Comparison of ENCODE assay signal across 8 cellular contexts in genomic region chr9:122463828-122464632, GRCh38. TPM values are rescaled to one million over a fixed set of nuclear protein-coding genes. Genes with fewer than 3 reads are reported as not detected.
DNase-seq lines count a peak whose midpoint lies in the region; ATAC-seq and TF ChIP-seq lines count a peak whose summit lies in the region.

No MANE protein-coding gene starts in this region.

- no peak for TF ChIP-seq POLR2A in gastroesophageal sphincter (IDR thresholded peaks at IDR 0.05)

- H4K5ac ChIP-seq in H9 (ENCODE audit: insufficient read length, low read depth, low read length), result no peak overlapping the region

- H2BK120ac ChIP-seq in H9 (ENCODE audit: low read depth, low read length, poor library complexity, severe bottlenecking) (no peak overlapping the region), mesenchymal stem cell (ENCODE audit: low read depth, low read length) (no peak overlapping the region)

- H3K14ac ChIP-seq in H9 (ENCODE audit: insufficient read depth, low read length) (no peak overlapping the region; the same call in 1 of the 2 replicates), mesenchymal stem cell (ENCODE audit: low read length in 2 of 2) (no peak overlapping the region)

- H4K91ac ChIP-seq in H9 (ENCODE audit: insufficient read length, low read depth, low read length) (no peak overlapping the region), mesenchymal stem cell (ENCODE audit: low read length) (no peak overlapping the region)

- peak overlapping the region in 1 of 3 experiments; percentile 92; a peak in 3 of 7 replicates for H3K27ac Mint-ChIP-seq in H9
- H3K27ac Mint-ChIP-seq in activated naive CD4-positive, alpha-beta T cell treated with anti-CD3 and anti-CD28 coated beads, Interleukin-2, amount 50 U/mL, for 24 hours, result peak overlapping the region; percentile 93

- H2AK5ac ChIP-seq in H9 (ENCODE audit: insufficient read length, low read length) (no peak overlapping the region), mesenchymal stem cell (ENCODE audit: low read length, severe bottlenecking) (no peak overlapping the region)

- H3K18ac ChIP-seq in H9 (ENCODE audit: insufficient read length, low read depth, low read length), result no peak overlapping the region
- no peak overlapping the region for H3K18ac ChIP-seq in mesenchymal stem cell (ENCODE audit: low read depth in 1 of 2, low read length in 2 of 2)

- H3K79me1 ChIP-seq in H9 (ENCODE audit: insufficient read depth, low read depth, low read length, poor library complexity, severe bottlenecking) (no peaks in the 10 kb centered on the region), mesenchymal stem cell (replicated peaks; ENCODE audit: low read length, poor library complexity, severe bottlenecking) (no peaks in the 10 kb centered on the region)

- no peak overlapping the region for H3K9ac ChIP-seq in H9 (ENCODE audit: extremely low read depth, insufficient read length, low read length)
- peak overlapping the region; percentile 84 for H3K9ac ChIP-seq in mesenchymal stem cell (ENCODE audit: low read length)

- no peak overlapping the region for H2BK5ac ChIP-seq in H9 (ENCODE audit: insufficient read length, low read length)
- H2BK5ac ChIP-seq in mesenchymal stem cell (ENCODE audit: low read depth, low read length, poor library complexity, severe bottlenecking), result no peak overlapping the region

- WGBS in H9 (ENCODE audit: extremely low coverage, insufficient read length, low lambda C conversion rate), result no CpG with 5 or more reads among the region's 10 CpGs
- WGBS in mesenchymal stem cell, result 71% methylated on average over 10 of the region's 10 CpGs
- WGBS in gastroesophageal sphincter (ENCODE audit: low coverage in 1 of 2), 2 donors, result 94 to 100% methylated on average over 2 to 4 of the region's 10 CpGs

- TF ChIP-seq CTCF in H9 (conservative IDR thresholded peaks at IDR 0.05) (peak; percentile 55; the same call in 2 of the 3 replicates), gastroesophageal sphincter (IDR thresholded peaks at IDR 0.05) (no peak)

- H2AFZ ChIP-seq in H9 (ENCODE audit: low read length), result no peak overlapping the region
- peak overlapping the region; percentile 30 for H2AFZ ChIP-seq in mesenchymal stem cell (ENCODE audit: low read depth, low read length)

- H4K8ac ChIP-seq in H9 (replicated peaks; ENCODE audit: insufficient read length, low read depth, low read length), result no peak overlapping the region
- no peak overlapping the region for H4K8ac ChIP-seq in mesenchymal stem cell (ENCODE audit: low read length)

- H4K20me1 ChIP-seq in H9 (ENCODE audit: control insufficient read depth, insufficient read depth, insufficient read length), result no peaks in the 10 kb centered on the region

- peaks cover 11% of the 10 kb centered on the region for H3K27me3 Mint-ChIP-seq in H9 (ENCODE audit: low read depth)
- peaks cover 22% of the 10 kb centered on the region for H3K27me3 Mint-ChIP-seq in activated naive CD4-positive, alpha-beta T cell treated with anti-CD3 and anti-CD28 coated beads, Interleukin-2, amount 50 U/mL, for 24 hours

- no peak for TF ChIP-seq EP300 in gastroesophageal sphincter (IDR thresholded peaks at IDR 0.05)

- no peak overlapping the region for H2BK15ac ChIP-seq in H9 (ENCODE audit: low read depth, low read length)
- H2BK15ac ChIP-seq in mesenchymal stem cell (ENCODE audit: low read depth, poor library complexity, severe bottlenecking), result no peak overlapping the region

- H3K27me3 ChIP-seq in H9 (ENCODE audit: insufficient read depth, low read length), result no peaks in the 10 kb centered on the region
- peaks cover 0 to 28% of the 10 kb centered on the region in 2 experiments for H3K27me3 ChIP-seq in mesenchymal stem cell (ENCODE audit: control insufficient read depth in 1 of 2, insufficient read depth in 1 of 2, low read length in 2 of 2)
- H3K27me3 ChIP-seq in gastroesophageal sphincter, result no peaks in the 10 kb centered on the region

- no peak overlapping the region for H3T11ph ChIP-seq in H9 (ENCODE audit: low read length)

- peak overlapping the region; percentile 58; the same call in 1 of the 2 replicates for H3K4me3 ChIP-seq in GM08714 (ENCODE audit: low read length)
- H3K4me3 ChIP-seq in mesenchymal stem cell (ENCODE audit: insufficient read depth in 1 of 2, low read depth in 1 of 2, low read length in 2 of 2), result peak overlapping the region in 1 of 2 experiments; percentile 74
- peak overlapping the region in 1 of 2 donors; percentile 41 for H3K4me3 ChIP-seq in gastroesophageal sphincter

- H3K9me3 ChIP-seq in H9 (ENCODE audit: control insufficient read depth, low read depth, low read length) (peaks cover 6% of the 10 kb centered on the region), mesenchymal stem cell (ENCODE audit: control insufficient read depth, low read length) (no peaks in the 10 kb centered on the region), gastroesophageal sphincter (peaks cover 0 to 3% (median 0%) of the 10 kb centered on the region in 3 donors)

- no peak overlapping the region for H3K56ac ChIP-seq in H9 (ENCODE audit: insufficient read length, low read depth, low read length)

- peak overlapping the region in 1 of 2 experiments; percentile 56; a peak in 2 of 5 replicates for H3K4me3 Mint-ChIP-seq in H9
- peak overlapping the region; percentile 88 for H3K4me3 Mint-ChIP-seq in activated naive CD4-positive, alpha-beta T cell treated with anti-CD3 and anti-CD28 coated beads, Interleukin-2, amount 50 U/mL, for 24 hours

- no peaks in the 10 kb centered on the region for H3K23me2 ChIP-seq in H9 (ENCODE audit: insufficient read length, low read depth, low read length, poor library complexity, severe bottlenecking)

- H3K4me1 ChIP-seq in H9 (ENCODE audit: insufficient read depth, low read length) (no peaks in the 10 kb centered on the region), mesenchymal stem cell (ENCODE audit: control insufficient read depth, insufficient read depth, low read depth, low read length) (no peaks in the 10 kb centered on the region), gastroesophageal sphincter (peaks cover 0 to 18% (median 8%) of the 10 kb centered on the region in 3 donors)

- no peaks in the 10 kb centered on the region; a peak in 1 of 7 replicates for H3K36me3 Mint-ChIP-seq in H9 (ENCODE audit: insufficient read depth in 1 of 3, low read depth in 3 of 3)
- H3K36me3 Mint-ChIP-seq in activated naive CD4-positive, alpha-beta T cell treated with anti-CD3 and anti-CD28 coated beads, Interleukin-2, amount 50 U/mL, for 24 hours, result no peaks in the 10 kb centered on the region

- peak; percentile 74 for DNase-seq in H9
- DNase-seq in NCI-H526 treated with DMSO at 0.1 percent for 48 hours (lab: John Stamatoyannopoulos, UW), result peak; percentile 3
- DNase-seq in mesenchymal stem cell, result no peak

- H3K23ac ChIP-seq in H9 (ENCODE audit: insufficient read length, low read depth, low read length) (no peak overlapping the region), mesenchymal stem cell (ENCODE audit: low read length in 2 of 2) (no peak overlapping the region)

- H3K4me2 ChIP-seq in H9 (ENCODE audit: insufficient read depth, insufficient read length, low read length), result no peak overlapping the region
- no peak overlapping the region for H3K4me2 ChIP-seq in mesenchymal stem cell (ENCODE audit: low read length, poor library complexity, severe bottlenecking)

- H3K9me3 Mint-ChIP-seq in H9, result peaks cover 34 to 55% of the 10 kb centered on the region in 2 experiments
- H3K9me3 Mint-ChIP-seq in activated naive CD4-positive, alpha-beta T cell treated with anti-CD3 and anti-CD28 coated beads, Interleukin-2, amount 50 U/mL, for 24 hours, result no peaks in the 10 kb centered on the region

- H3K4ac ChIP-seq in H9 (ENCODE audit: low read depth, low read length) (no peak overlapping the region), mesenchymal stem cell (ENCODE audit: low read depth in 1 of 2, low read length in 2 of 2) (no peak overlapping the region)

- H3K4me1 Mint-ChIP-seq in H9, result peaks cover 5% of the 10 kb centered on the region in 2 experiments; a peak in 2 of 4 replicates
- H3K4me1 Mint-ChIP-seq in activated naive CD4-positive, alpha-beta T cell treated with anti-CD3 and anti-CD28 coated beads, Interleukin-2, amount 50 U/mL, for 24 hours, result peaks cover 9% of the 10 kb centered on the region

- H2BK12ac ChIP-seq in H9 (ENCODE audit: insufficient read length, low read depth, low read length), result no peak overlapping the region
- no peak overlapping the region for H2BK12ac ChIP-seq in mesenchymal stem cell (ENCODE audit: low read length in 2 of 2)

- no peaks in the 10 kb centered on the region for H3K36me3 ChIP-seq in mesenchymal stem cell (ENCODE audit: control insufficient read depth in 1 of 2, insufficient read depth in 2 of 2, low read depth in 1 of 2, low read length in 2 of 2)
- no peaks in the 10 kb centered on the region for H3K36me3 ChIP-seq in gastroesophageal sphincter

- no peak overlapping the region for H2BK20ac ChIP-seq in H9 (ENCODE audit: low read depth, low read length, poor library complexity, severe bottlenecking)

- H3K27ac ChIP-seq in H9 (ENCODE audit: insufficient read length, low read depth, low read length) (no peak overlapping the region), mesenchymal stem cell (ENCODE audit: low read length, poor library complexity, severe bottlenecking) (no peak overlapping the region), gastroesophageal sphincter (peak overlapping the region in 1 of 4 donors; percentile 41)

- ATAC-seq in HG02571 (IDR thresholded peaks at IDR 0.05; ENCODE audit: unreplicated experiment) (no peak), gastroesophageal sphincter (no peak), HG03457 (IDR thresholded peaks at IDR 0.05; ENCODE audit: unreplicated experiment) (no peak)

- H3K79me2 ChIP-seq in H9 (ENCODE audit: insufficient read depth, low read length), result no peaks in the 10 kb centered on the region

RNA-seq across cellular contexts. Expression of gene OR1J1, which starts 13.7 kb away (rescaled TPM):
- total RNA-seq in H9 (2021) (not detected in 2 replicates), gastroesophageal sphincter (not detected)
- not detected for polyA plus RNA-seq in mesenchymal stem cell (2013, experiment 1 of 2)
- not detected for polyA plus RNA-seq in mesenchymal stem cell (2013, experiment 2 of 2)

RNA-seq across cellular contexts. Expression of gene OR1J2, which starts 46.6 kb away (rescaled TPM):
- total RNA-seq in H9 (2021) (not detected in 2 replicates), gastroesophageal sphincter (not detected)
- not detected for polyA plus RNA-seq in mesenchymal stem cell (2013, experiment 1 of 2)
- polyA plus RNA-seq in mesenchymal stem cell (2013, experiment 2 of 2), result not detected

RNA-seq across cellular contexts. Expression of gene OR1J4, which starts 54.9 kb away (rescaled TPM):
- total RNA-seq in H9 (2021) (not detected in 2 replicates), gastroesophageal sphincter (not detected)
- polyA plus RNA-seq in mesenchymal stem cell (2013, experiment 1 of 2), result not detected
- not detected for polyA plus RNA-seq in mesenchymal stem cell (2013, experiment 2 of 2)
